Comparison of ENCODE assay signal across 8 cellular contexts in the genomic region with DNA sequence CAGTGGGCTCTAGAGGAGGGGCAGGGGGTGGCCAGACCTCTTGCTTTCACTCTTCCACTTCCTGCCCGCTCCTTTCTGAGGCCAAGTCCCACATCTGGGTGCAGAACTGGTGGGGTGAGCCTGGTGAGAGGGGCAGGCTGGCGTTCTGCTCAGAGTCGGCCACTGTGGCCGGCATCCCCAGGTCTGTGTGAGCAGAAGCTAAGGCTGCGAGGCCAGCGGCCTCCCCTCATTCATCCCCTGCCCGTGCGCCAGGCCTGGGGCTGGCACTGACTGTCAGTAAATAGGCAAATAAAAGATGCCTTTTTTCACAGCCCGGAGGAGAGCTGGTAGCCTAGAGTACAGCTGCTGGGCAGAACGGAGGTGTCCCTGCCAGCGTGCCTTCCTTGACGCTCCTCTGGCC. TPM values are rescaled to one million over a fixed set of nuclear protein-coding genes. Genes with fewer than 3 reads are reported as not detected.
DNase-seq lines count a peak whose midpoint lies in the region; ATAC-seq and TF ChIP-seq lines count a peak whose summit lies in the region.

No MANE protein-coding gene starts in this region.

- no peaks in the 10 kb centered on the region for H3K4me1 ChIP-seq in PC-9 (replicated peaks; ENCODE audit: insufficient read depth)
- peaks cover 3% of the 10 kb centered on the region for H3K4me1 ChIP-seq in psoas muscle

- H3K79me2 ChIP-seq in PC-9 (ENCODE audit: low read depth) = no peaks in the 10 kb centered on the region

- no peaks in the 10 kb centered on the region for H3K9me3 ChIP-seq in PC-9 (ENCODE audit: insufficient read depth, low read depth)
- no peaks in the 10 kb centered on the region for H3K9me3 ChIP-seq in psoas muscle

- BruUV-seq in PC-9 (replicated peaks; lab: Mats Ljungman, UMichigan) = no TSS peak

- H3K4me3 ChIP-seq in GM06990 (replicated peaks; ENCODE audit: low read depth, low read length) (peak overlapping the region; percentile 71), PC-9 (no peak overlapping the region; the same call in 1 of the 2 replicates), epithelial cell of proximal tubule (ENCODE audit: low read depth, low read length) (peak overlapping the region; percentile 82), psoas muscle (peak overlapping the region; percentile 68)

- H3K36me3 ChIP-seq in GM06990 (ENCODE audit: control insufficient read depth, insufficient read depth, low read length) = no peaks in the 10 kb centered on the region
- H3K36me3 ChIP-seq in PC-9 (ENCODE audit: low read depth) = no peaks in the 10 kb centered on the region
- no peaks in the 10 kb centered on the region for H3K36me3 ChIP-seq in psoas muscle (ENCODE audit: insufficient read depth in 1 of 2, low read depth in 1 of 2)

- TF ChIP-seq CTCF in GM06990 (IDR thresholded peaks at IDR 0.05; ENCODE audit: insufficient read depth, low read length, poor library complexity, severe bottlenecking) = no peak
- no peak for TF ChIP-seq CTCF in PC-9 (conservative IDR thresholded peaks at IDR 0.05)
- no peak for TF ChIP-seq CTCF in epithelial cell of proximal tubule (conservative IDR thresholded peaks at IDR 0.05; ENCODE audit: low read depth, low read length)
- no peak for TF ChIP-seq CTCF in psoas muscle (IDR thresholded peaks at IDR 0.05)

- H3K27me3 ChIP-seq in GM06990 (replicated peaks; ENCODE audit: control insufficient read depth, insufficient read depth, low read length) (no peaks in the 10 kb centered on the region; the same call in 1 of the 2 replicates), PC-9 (ENCODE audit: insufficient read depth, low read depth) (peaks cover 16% of the 10 kb centered on the region), psoas muscle (ENCODE audit: insufficient read depth in 3 of 3, low read length in 2 of 3) (peaks cover 0 to 4% (median 0%) of the 10 kb centered on the region in 3 donors)

- intact Hi-C loops in PC-9 (cut with micrococcal nuclease; ENCODE audit: unreplicated experiment) = no loop called here
- intact Hi-C loops in psoas muscle (cut with DNase I) = loop anchor here in 1 of 2 donors (2.0 kb wide), 1 partner anchor 69 kb away; the partner anchor contains the start of gene DBNDD1

- DNase-seq in GM06990 (ENCODE audit: extremely low read depth, insufficient read length) (no peak), PC-9 (no peak), epithelial cell of proximal tubule (ENCODE audit: low read depth) (no peak), psoas muscle (no peak), NK-92 (lab: John Stamatoyannopoulos, UW; ENCODE audit: unreplicated experiment) (no peak), KG1 (lab: John Stamatoyannopoulos, UW) (no peak), NCI-H1694 (lab: John Stamatoyannopoulos, UW) (no peak)

- H3F3A ChIP-seq in PC-9 (ENCODE audit: insufficient read depth, low read depth) = no peaks in the 10 kb centered on the region

- H4K20me1 ChIP-seq in PC-9 (ENCODE audit: insufficient read depth) = no peaks in the 10 kb centered on the region

- no peak for ATAC-seq in psoas muscle
- no peak for ATAC-seq in GM18517 (IDR thresholded peaks at IDR 0.05; ENCODE audit: unreplicated experiment)

- CTCF ChIA-PET in PC-9 (lab: Charles Lee) = no interaction called here

- no peaks in the 10 kb centered on the region for H3K9me2 ChIP-seq in PC-9 (ENCODE audit: insufficient read depth)

- WGBS in psoas muscle, 3 donors = 66 to 79% (median 68%) methylated on average over 12 of the region's 12 CpGs

- H2AFZ ChIP-seq in PC-9 = no peak overlapping the region

- POLR2A ChIA-PET in PC-9 (lab: Charles Lee; ENCODE audit: unreplicated experiment) = interaction anchor here (0.7 kb wide), 1 partner anchor 132 kb away, joined by 4 read pairs; no protein-coding TSS in a partner anchor

- no peak overlapping the region for H3K27ac ChIP-seq in PC-9
- no peak overlapping the region for H3K27ac ChIP-seq in psoas muscle

- H3K4me2 ChIP-seq in PC-9 = peak overlapping the region; percentile 78

RNA-seq across cellular contexts. Expression of gene DEF8, which starts 1.2 kb away (rescaled TPM):
- 59.6 and 66.9 TPM in 2 replicates for total RNA-seq in PC-9 (2021)
- 113 and 125 TPM in 2 replicates for total RNA-seq in epithelial cell of proximal tubule
- total RNA-seq in psoas muscle = 10 to 100 TPM; 16.2 to 28.5 (median 25.2) TPM
- 10 to 100 TPM; 22.2 to 38.3 (median 25.5) TPM for polyA plus RNA-seq in psoas muscle

RNA-seq across cellular contexts. Expression of gene TUBB3, which starts 26.6 kb away (rescaled TPM):
- total RNA-seq in PC-9 (2021) (79.6 and 105 TPM in 2 replicates), epithelial cell of proximal tubule (833 and 996 TPM in 2 replicates), psoas muscle (1 to 10 TPM in 1 of 4 donors, under 1 TPM in 1, not detected in 2; 0.30 to 1.3 TPM)
- polyA plus RNA-seq in psoas muscle = 1 to 10 TPM in 1 of 3 donors, under 1 TPM in 2; 0.17 to 2.4 (median 0.47) TPM

RNA-seq across cellular contexts. Expression of gene MC1R, which starts 31.1 kb away (rescaled TPM):
- total RNA-seq in PC-9 (2021) = 34.3 and 45.2 TPM in 2 replicates
- total RNA-seq in epithelial cell of proximal tubule = 2.5 and 3.5 TPM in 2 replicates
- total RNA-seq in psoas muscle = 1 to 10 TPM in 1 of 4 donors, under 1 TPM in 3; 0.67 to 1.1 (median 0.88) TPM
- 1 to 10 TPM in 1 of 3 donors, under 1 TPM in 2; 0.18 to 1.8 (median 0.18) TPM for polyA plus RNA-seq in psoas muscle

Comparison
In these comparisons a context has a peak if more than half of its experiments do, and no peak if none do; other contexts are left out.
1. RNA of gene TUBB3, which starts 26.6 kb away (total RNA-seq): 833 to 996 TPM in epithelial cell of proximal tubule and 79.6 to 105 TPM in PC-9; 0.30 to 1.3 TPM in psoas muscle; every median in the first group is over 10 times any median in the second.